24 cellular contexts compared by ENCODE assay signal in genomic region chr2:71852141-71852711, GRCh38.
DNase-seq lines count a peak whose midpoint lies in the region; ATAC-seq, FAIRE-seq and TF ChIP-seq lines count a peak whose summit lies in the region.
"Had no signal": no experiment of that assay in that cellular context is flagged by ENCODE, and none has a peak within 500 bp of the region (broad histone marks: within the 10 kb centered on the region; RNA-seq: fewer than 3 reads in every experiment).

No MANE protein-coding gene starts in this region.

- in situ Hi-C loops in K562 (cut with MboI) = no loop called here

- no peaks in the 10 kb centered on the region for H3K36me3 ChIP-seq in K562 (ENCODE audit: control insufficient read depth, insufficient read depth, low read length)
- H3K36me3 ChIP-seq in thoracic aorta = no peaks in the 10 kb centered on the region
- H3K36me3 ChIP-seq: BLaER1, MG63, upper lobe of left lung had no signal

- intact Hi-C loops in K562 (cut with micrococcal nuclease) = no loop called here

- no peak overlapping the region for H3K4me2 ChIP-seq in K562 (ENCODE audit: insufficient read depth, low read length)
- H3K4me2 ChIP-seq: BLaER1 had no signal

- POLR2A ChIA-PET in K562 (lab: Yijun Ruan, JAX) = interaction anchor here (0.6 to 0.7 kb wide), 2 partner anchors 64 to 134 kb away, joined by 3 read pairs; no protein-coding TSS in a partner anchor

- no peak for TF ChIP-seq POLR2A in K562 (conservative IDR thresholded peaks at IDR 0.05)

- no TSS peak for BruUV-seq in K562 (replicated peaks; lab: Mats Ljungman, UMichigan)

- H3K27me3 ChIP-seq in K562 (ENCODE audit: control insufficient read depth in 2 of 2, insufficient read depth in 2 of 2, low read length in 2 of 2) (peaks cover 14 to 41% of the 10 kb centered on the region in 2 experiments; a peak in 4 of 5 replicates), thoracic aorta (replicated peaks; ENCODE audit: insufficient read depth) (no peaks in the 10 kb centered on the region)
- H3K27me3 ChIP-seq: BLaER1, MG63, upper lobe of left lung had no signal

- H3K4me1 ChIP-seq in K562 (replicated peaks in 1 of 2; ENCODE audit: control insufficient read depth in 2 of 2, insufficient read depth in 2 of 2, low read length in 2 of 2) = peaks cover 0 to 5% of the 10 kb centered on the region in 2 experiments; a peak in 1 of 5 replicates
- H3K4me1 ChIP-seq in thoracic aorta (ENCODE audit: control insufficient read depth in 1 of 2, low read depth in 2 of 2) = peaks cover 28 to 49% of the 10 kb centered on the region in 2 donors
- H3K4me1 ChIP-seq: BLaER1, foreskin keratinocyte had no signal

- TF ChIP-seq RAD21 in K562 (CRISPR knock-in tag; conservative IDR thresholded peaks at IDR 0.05 in 1 of 2, IDR thresholded peaks at IDR 0.05 in 1 of 2) = no peak

- H3K9ac ChIP-seq in K562 (ENCODE audit: insufficient read depth in 1 of 2, low read depth in 2 of 2, low read length in 2 of 2) = no peak overlapping the region
- H3K9ac ChIP-seq: BLaER1 had no signal

- TF ChIP-seq EP300 in K562 (IDR thresholded peaks at IDR 0.05; ENCODE audit: low read length) = no peak

- 0 out of 2 replicates have a peak, but pooled peaks cover 5% of the 10 kb centered on the region for H4K20me1 ChIP-seq in K562 (replicated peaks; ENCODE audit: control insufficient read depth, insufficient read depth, low read length)
- H4K20me1 ChIP-seq: BLaER1 had no signal

- FAIRE-seq in K562 (lab: Jason Lieb, UNC) = no peak
- FAIRE-seq: RCC 7860 had no signal

- 3% methylated on average over 25 of the region's 32 CpGs for WGBS in K562 (ENCODE audit: insufficient coverage, low coverage, missing lambda C conversion rate)

- H3K27ac ChIP-seq in K562 (ENCODE audit: extremely low read depth, low read depth, low read length) (no peak overlapping the region), thoracic aorta (peak overlapping the region; percentile 78 to 85)
- H3K27ac ChIP-seq: BLaER1, foreskin keratinocyte had no signal

- peak; percentile 39; the same call in 1 of the 3 replicates for ATAC-seq in K562
- ATAC-seq in thoracic aorta (ENCODE audit: insufficient number of reproducible peaks, low FRiP score, low read depth) = no peak
- ATAC-seq in GM21528 (IDR thresholded peaks at IDR 0.05; ENCODE audit: low FRiP score, unreplicated experiment) = no peak
- ATAC-seq: activated CD4-positive, CD25-positive, alpha-beta regulatory T cell treated with anti-CD3 and anti-CD28 coated beads, Interleukin-2, amount 50 U/mL, for 24 hours; foreskin keratinocyte; left lobe of liver had no signal

- H3K4me3 ChIP-seq in K562 (no peak overlapping the region), thoracic aorta (peak overlapping the region; percentile 48)
- H3K4me3 ChIP-seq: BLaER1, MG63, upper lobe of left lung had no signal

- no peaks in the 10 kb centered on the region for H3K9me1 ChIP-seq in K562 (ENCODE audit: control insufficient read depth, insufficient read depth, low read length)

- no peak for TF ChIP-seq CTCF in K562 (IDR thresholded peaks at IDR 0.05 in 2 of 3, conservative IDR thresholded peaks at IDR 0.05 in 1 of 3; ENCODE audit: insufficient read depth in 2 of 3, low read depth in 1 of 3, low read length in 3 of 3)
- no peak for TF ChIP-seq CTCF in thoracic aorta (IDR thresholded peaks at IDR 0.05)

- H3K9me3 ChIP-seq in K562 (replicated peaks; ENCODE audit: control insufficient read depth, insufficient read depth, low read depth, low read length) (no peaks in the 10 kb centered on the region), thoracic aorta (no peaks in the 10 kb centered on the region)
- H3K9me3 ChIP-seq: BLaER1, MG63 had no signal

- DNase-seq in NCI-H2227 (lab: John Stamatoyannopoulos, UW; ENCODE audit: unreplicated experiment) (peak; percentile 17), NCI-H2227 treated with DMSO at 0.1 percent for 48 hours (lab: John Stamatoyannopoulos, UW) (no peak), K562 (ENCODE audit: extremely low read depth in 1 of 4, low spot score in 3 of 4) (no peak), iris pigment epithelial cell (ENCODE audit: low read depth) (peak; percentile 21), thoracic aorta (ENCODE audit: low spot score) (no peak), NCI-H2196 (lab: John Stamatoyannopoulos, UW; ENCODE audit: unreplicated experiment) (no peak), NCI-H510A treated with DMSO at 0.1 percent for 48 hours (lab: John Stamatoyannopoulos, UW) (no peak)
- DNase-seq: 8988T; cortex of kidney; foreskin keratinocyte; GOT3; MG63; NCI-H1436; NCI-H2171 treated with DMSO at 0.1 percent for 48 hours; NK-92 treated with Interleukin-12 subunit alpha and Interleukin-12 subunit beta, amount 100 ng/mL, for 24 hours; nucleus accumbens; stimulated activated naive CD4-positive, alpha-beta T cell; T1000 had no signal

- CTCF ChIA-PET in K562 (lab: Yijun Ruan, JAX; ENCODE audit: low intra/inter-chr PET ratio) = interaction anchor here (0.6 kb wide), 1 partner anchor 1202 kb away, joined by 4 read pairs; no protein-coding TSS in a partner anchor

- H3K79me2 ChIP-seq in K562 (ENCODE audit: control insufficient read depth, insufficient read depth, low read length) = no peaks in the 10 kb centered on the region

- no peak overlapping the region for H2AFZ ChIP-seq in K562 (ENCODE audit: low read depth, low read length)

TF ChIP-seq in K562, 482 proteins besides CTCF, POLR2A, EP300 and RAD21:
- TF ChIP-seq SIRT6 (IDR thresholded peaks at IDR 0.05; ENCODE audit: low read depth, low read length) = no peak
- TF ChIP-seq RBM22 (IDR thresholded peaks at IDR 0.05; ENCODE audit: low read depth, low read length, poor library complexity, severe bottlenecking) = no peak
- no peak for TF ChIP-seq SMARCC2 (IDR thresholded peaks at IDR 0.05; ENCODE audit: low read depth)
- TF ChIP-seq MLLT1 (IDR thresholded peaks at IDR 0.05) = no peak
- no peak for TF ChIP-seq JUND (IDR thresholded peaks at IDR 0.05; ENCODE audit: borderline replicate concordance, low read depth, low read length)
- no peak for TF ChIP-seq JUND (tag; IDR thresholded peaks at IDR 0.05; ENCODE audit: borderline replicate concordance, low read depth, low read length)
- no peak for TF ChIP-seq HNRNPL (IDR thresholded peaks at IDR 0.05; ENCODE audit: low read depth, low read length)
- no peak for TF ChIP-seq ZNF140 (CRISPR knock-in tag; IDR thresholded peaks at IDR 0.05)
- no peak for TF ChIP-seq CEBPG (CRISPR knock-in tag; IDR thresholded peaks at IDR 0.05)
- TF ChIP-seq CEBPG (tag; conservative IDR thresholded peaks at IDR 0.05 in 1 of 2, IDR thresholded peaks at IDR 0.05 in 1 of 2) = no peak

Comparison
In these comparisons a context has a peak if more than half of its experiments do, and no peak if none do; other contexts are left out.
1. DNase-seq: peak in NCI-H2227 (single experiment) and iris pigment epithelial cell (single experiment); none in NCI-H2227 treated with DMSO at 0.1 percent for 48 hours (single experiment), K562 (0 of 4), thoracic aorta (single experiment), NCI-H2196 (single experiment) and NCI-H510A treated with DMSO at 0.1 percent for 48 hours (single experiment).